In genomic region chr19:36797786-36798108, GRCh38 we compare ENCODE assay signal across 1 cellular context.
TF ChIP-seq lines count a peak whose summit lies in the region.

No MANE protein-coding gene starts in this region.

TF ChIP-seq in HEK293, 187 proteins besides CTCF, POLR2A, EP300 and RAD21 (continued from another document):
- TF ChIP-seq ZBTB11 (tag by site-specific recombination; conservative IDR thresholded peaks at IDR 0.05; ENCODE audit: low read depth) (peak; percentile 68), ZNF707 (tag by site-specific recombination; IDR thresholded peaks at IDR 0.05) (no peak), ZNF146 (tag by site-specific recombination; IDR thresholded peaks at IDR 0.05) (no peak), ZFP69B (tag by site-specific recombination; IDR thresholded peaks at IDR 0.05) (0 out of 2 replicates have a peak, but pooled peaks have one; percentile 0), ZNF513 (tag by site-specific recombination; IDR thresholded peaks at IDR 0.05) (0 out of 2 replicates have a peak, but pooled peaks have one; percentile 15), ZNF362 (tag by site-specific recombination; IDR thresholded peaks at IDR 0.05) (peak; percentile 95; the same call in 1 of the 2 replicates), ZNF449 (tag by site-specific recombination; IDR thresholded peaks at IDR 0.05) (0 out of 2 replicates have a peak, but pooled peaks have one; percentile 14), ZNF544 (tag by site-specific recombination; IDR thresholded peaks at IDR 0.05) (no peak), KLF7 (tag by site-specific recombination; IDR thresholded peaks at IDR 0.05; ENCODE audit: borderline replicate concordance) (no peak), ZNF280D (tag by site-specific recombination; IDR thresholded peaks at IDR 0.05) (no peak), ZNF692 (tag by site-specific recombination; IDR thresholded peaks at IDR 0.05) (0 out of 2 replicates have a peak, but pooled peaks have one; percentile 1), ZNF843 (tag by site-specific recombination; IDR thresholded peaks at IDR 0.05) (0 out of 2 replicates have a peak, but pooled peaks have one; percentile 7), ZNF391 (tag by site-specific recombination; IDR thresholded peaks at IDR 0.05; ENCODE audit: borderline replicate concordance, low read depth) (no peak), KLF10 (tag by site-specific recombination; IDR thresholded peaks at IDR 0.05) (0 out of 2 replicates have a peak, but pooled peaks have one; percentile 52), WT1 (tag by site-specific recombination; IDR thresholded peaks at IDR 0.05) (peak; percentile 10; the same call in 1 of the 2 replicates), ZBTB8A (tag by site-specific recombination; IDR thresholded peaks at IDR 0.05) (peak; percentile 49), ZNF157 (tag by site-specific recombination; IDR thresholded peaks at IDR 0.05) (no peak), ZBTB17 (tag by site-specific recombination; IDR thresholded peaks at IDR 0.05) (0 out of 2 replicates have a peak, but pooled peaks have one; percentile 2), ZNF366 (tag by site-specific recombination; conservative IDR thresholded peaks at IDR 0.05) (peak; percentile 46; the same call in 1 of the 2 replicates), ZNF610 (tag by site-specific recombination; IDR thresholded peaks at IDR 0.05; ENCODE audit: borderline replicate concordance) (no peak), ZNF518A (tag by site-specific recombination; conservative IDR thresholded peaks at IDR 0.05; ENCODE audit: low read depth) (no peak), ZNF501 (tag by site-specific recombination; IDR thresholded peaks at IDR 0.05) (peak; percentile 58; the same call in 1 of the 2 replicates), ZEB2 (tag by site-specific recombination; IDR thresholded peaks at IDR 0.05) (peak; percentile 6; the same call in 1 of the 2 replicates), ZNF561 (tag by site-specific recombination; IDR thresholded peaks at IDR 0.05; ENCODE audit: borderline replicate concordance) (0 out of 2 replicates have a peak, but pooled peaks have one; percentile 12), ZNF248 (tag by site-specific recombination; IDR thresholded peaks at IDR 0.05) (no peak), ZNF174 (tag by site-specific recombination; IDR thresholded peaks at IDR 0.05) (0 out of 2 replicates have a peak, but pooled peaks have one; percentile 61), ZNF394 (tag by site-specific recombination; IDR thresholded peaks at IDR 0.05; ENCODE audit: borderline replicate concordance) (peak; percentile 10; the same call in 1 of the 2 replicates), ZNF350 (tag by site-specific recombination; IDR thresholded peaks at IDR 0.05) (0 out of 2 replicates have a peak, but pooled peaks have one; percentile 63), ZNF133 (tag by site-specific recombination; IDR thresholded peaks at IDR 0.05) (0 out of 2 replicates have a peak, but pooled peaks have one; percentile 40), ZNF324 (tag by site-specific recombination; IDR thresholded peaks at IDR 0.05) (no peak), ZFP41 (tag by site-specific recombination; IDR thresholded peaks at IDR 0.05; ENCODE audit: borderline replicate concordance) (no peak), ZNF529 (tag by site-specific recombination; IDR thresholded peaks at IDR 0.05; ENCODE audit: insufficient replicate concordance) (no peak), ZSCAN16 (tag by site-specific recombination; IDR thresholded peaks at IDR 0.05) (no peak)
